In genomic region chr17:18190629-18191028, GRCh38 we compare ENCODE assay signal across 1 cellular context.
TF ChIP-seq lines count a peak whose summit lies in the region.

No MANE protein-coding gene starts in this region.

TF ChIP-seq in WTC11, 78 proteins besides CTCF, POLR2A, EP300 and RAD21 (continued from another document):
- TF ChIP-seq, protein P1, sequence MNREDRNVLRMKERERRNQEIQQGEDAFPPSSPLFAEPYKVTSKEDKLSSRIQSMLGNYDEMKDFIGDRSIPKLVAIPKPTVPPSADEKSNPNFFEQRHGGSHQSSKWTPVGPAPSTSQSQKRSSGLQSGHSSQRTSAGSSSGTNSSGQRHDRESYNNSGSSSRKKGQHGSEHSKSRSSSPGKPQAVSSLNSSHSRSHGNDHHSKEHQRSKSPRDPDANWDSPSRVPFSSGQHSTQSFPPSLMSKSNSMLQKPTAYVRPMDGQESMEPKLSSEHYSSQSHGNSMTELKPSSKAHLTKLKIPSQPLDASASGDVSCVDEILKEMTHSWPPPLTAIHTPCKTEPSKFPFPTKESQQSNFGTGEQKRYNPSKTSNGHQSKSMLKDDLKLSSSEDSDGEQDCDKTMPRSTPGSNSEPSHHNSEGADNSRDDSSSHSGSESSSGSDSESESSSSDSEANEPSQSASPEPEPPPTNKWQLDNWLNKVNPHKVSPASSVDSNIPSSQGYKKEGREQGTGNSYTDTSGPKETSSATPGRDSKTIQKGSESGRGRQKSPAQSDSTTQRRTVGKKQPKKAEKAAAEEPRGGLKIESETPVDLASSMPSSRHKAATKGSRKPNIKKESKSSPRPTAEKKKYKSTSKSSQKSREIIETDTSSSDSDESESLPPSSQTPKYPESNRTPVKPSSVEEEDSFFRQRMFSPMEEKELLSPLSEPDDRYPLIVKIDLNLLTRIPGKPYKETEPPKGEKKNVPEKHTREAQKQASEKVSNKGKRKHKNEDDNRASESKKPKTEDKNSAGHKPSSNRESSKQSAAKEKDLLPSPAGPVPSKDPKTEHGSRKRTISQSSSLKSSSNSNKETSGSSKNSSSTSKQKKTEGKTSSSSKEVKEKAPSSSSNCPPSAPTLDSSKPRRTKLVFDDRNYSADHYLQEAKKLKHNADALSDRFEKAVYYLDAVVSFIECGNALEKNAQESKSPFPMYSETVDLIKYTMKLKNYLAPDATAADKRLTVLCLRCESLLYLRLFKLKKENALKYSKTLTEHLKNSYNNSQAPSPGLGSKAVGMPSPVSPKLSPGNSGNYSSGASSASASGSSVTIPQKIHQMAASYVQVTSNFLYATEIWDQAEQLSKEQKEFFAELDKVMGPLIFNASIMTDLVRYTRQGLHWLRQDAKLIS (CRISPR knock-in tag; IDR thresholded peaks at IDR 0.05; ENCODE audit: borderline replicate concordance): no peak
- TF ChIP-seq, protein P2, sequence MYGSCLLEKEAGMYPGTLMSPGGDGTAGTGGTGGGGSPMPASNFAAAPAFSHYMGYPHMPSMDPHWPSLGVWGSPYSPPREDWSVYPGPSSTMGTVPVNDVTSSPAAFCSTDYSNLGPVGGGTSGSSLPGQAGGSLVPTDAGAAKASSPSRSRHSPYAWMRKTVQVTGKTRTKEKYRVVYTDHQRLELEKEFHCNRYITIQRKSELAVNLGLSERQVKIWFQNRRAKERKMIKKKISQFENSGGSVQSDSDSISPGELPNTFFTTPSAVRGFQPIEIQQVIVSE (CRISPR knock-in tag; IDR thresholded peaks at IDR 0.05; ENCODE audit: borderline replicate concordance): no peak
- TF ChIP-seq SMAD3 (CRISPR knock-in tag; IDR thresholded peaks at IDR 0.05; ENCODE audit: borderline replicate concordance): no peak
- no peak for TF ChIP-seq GTF2I (CRISPR knock-in tag; conservative IDR thresholded peaks at IDR 0.05)
- TF ChIP-seq ZNF232 (CRISPR knock-in tag; IDR thresholded peaks at IDR 0.05): no peak
- no peak for TF ChIP-seq MYBL2 (CRISPR knock-in tag; IDR thresholded peaks at IDR 0.05)
- TF ChIP-seq EMX1 (CRISPR knock-in tag; IDR thresholded peaks at IDR 0.05): no peak
- TF ChIP-seq, protein P3, sequence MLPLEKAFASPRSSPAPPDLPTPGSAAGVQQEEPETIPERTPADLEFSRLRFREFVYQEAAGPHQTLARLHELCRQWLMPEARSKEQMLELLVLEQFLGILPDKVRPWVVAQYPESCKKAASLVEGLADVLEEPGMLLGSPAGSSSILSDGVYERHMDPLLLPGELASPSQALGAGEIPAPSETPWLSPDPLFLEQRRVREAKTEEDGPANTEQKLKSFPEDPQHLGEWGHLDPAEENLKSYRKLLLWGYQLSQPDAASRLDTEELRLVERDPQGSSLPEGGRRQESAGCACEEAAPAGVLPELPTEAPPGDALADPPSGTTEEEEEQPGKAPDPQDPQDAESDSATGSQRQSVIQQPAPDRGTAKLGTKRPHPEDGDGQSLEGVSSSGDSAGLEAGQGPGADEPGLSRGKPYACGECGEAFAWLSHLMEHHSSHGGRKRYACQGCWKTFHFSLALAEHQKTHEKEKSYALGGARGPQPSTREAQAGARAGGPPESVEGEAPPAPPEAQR (CRISPR knock-in tag; IDR thresholded peaks at IDR 0.05): no peak
- no peak for TF ChIP-seq CREM (CRISPR knock-in tag; IDR thresholded peaks at IDR 0.05)
- TF ChIP-seq, protein P4, sequence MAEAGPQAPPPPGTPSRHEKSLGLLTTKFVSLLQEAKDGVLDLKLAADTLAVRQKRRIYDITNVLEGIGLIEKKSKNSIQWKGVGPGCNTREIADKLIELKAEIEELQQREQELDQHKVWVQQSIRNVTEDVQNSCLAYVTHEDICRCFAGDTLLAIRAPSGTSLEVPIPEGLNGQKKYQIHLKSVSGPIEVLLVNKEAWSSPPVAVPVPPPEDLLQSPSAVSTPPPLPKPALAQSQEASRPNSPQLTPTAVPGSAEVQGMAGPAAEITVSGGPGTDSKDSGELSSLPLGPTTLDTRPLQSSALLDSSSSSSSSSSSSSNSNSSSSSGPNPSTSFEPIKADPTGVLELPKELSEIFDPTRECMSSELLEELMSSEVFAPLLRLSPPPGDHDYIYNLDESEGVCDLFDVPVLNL (CRISPR knock-in tag; IDR thresholded peaks at IDR 0.05; ENCODE audit: borderline replicate concordance, low read depth): no peak
- no peak for TF ChIP-seq ZNF423 (CRISPR knock-in tag; IDR thresholded peaks at IDR 0.05)
